Comparison of ENCODE assay signal across 1 cellular context in genomic region chr20:31543966-31544598, GRCh38.
TF ChIP-seq lines count a peak whose summit lies in the region.

No MANE protein-coding gene starts in this region.

TF ChIP-seq in HepG2, 621 proteins besides CTCF, POLR2A, EP300 and RAD21 (continued from another document):
- TF ChIP-seq THAP7 (CRISPR knock-in tag; IDR thresholded peaks at IDR 0.05) (no peak), FLYWCH1 (CRISPR knock-in tag; IDR thresholded peaks at IDR 0.05) (no peak), ZNF20 (CRISPR knock-in tag; IDR thresholded peaks at IDR 0.05) (no peak), FOSL1 (CRISPR knock-in tag; IDR thresholded peaks at IDR 0.05; ENCODE audit: borderline replicate concordance) (0 out of 2 replicates have a peak, but pooled peaks have one; percentile 27), ZEB1 (IDR thresholded peaks at IDR 0.05; ENCODE audit: insufficient replicate concordance, low read depth) (no peak), RBM22 (optimal IDR thresholded peaks at IDR 0.05; ENCODE audit: low read length) (peak; percentile 56), KAT2B (IDR thresholded peaks at IDR 0.05; ENCODE audit: borderline replicate concordance, low read depth, low read length) (no peak), MAFK (conservative IDR thresholded peaks at IDR 0.05 in 1 of 2, IDR thresholded peaks at IDR 0.05 in 1 of 2; ENCODE audit: low read length in 2 of 2) (peak in 1 of 2 experiments; percentile 1; a peak in 2 of 4 replicates), ELK4 (CRISPR knock-in tag; IDR thresholded peaks at IDR 0.05; ENCODE audit: borderline replicate concordance) (0 out of 2 replicates have a peak, but pooled peaks have one; percentile 36), ZNF281 (CRISPR knock-in tag; IDR thresholded peaks at IDR 0.05; ENCODE audit: borderline replicate concordance) (no peak), POLR2G (IDR thresholded peaks at IDR 0.05; ENCODE audit: low read depth, low read length) (peak; percentile 25; the same call in 1 of the 2 replicates), ZFP1 (CRISPR knock-in tag; IDR thresholded peaks at IDR 0.05) (no peak), ZNF629 (CRISPR knock-in tag; conservative IDR thresholded peaks at IDR 0.05) (peak; percentile 87), ZNF639 (CRISPR knock-in tag; conservative IDR thresholded peaks at IDR 0.05) (no peak), ZBTB26 (CRISPR knock-in tag; IDR thresholded peaks at IDR 0.05; ENCODE audit: borderline replicate concordance) (no peak), RORA (CRISPR knock-in tag; IDR thresholded peaks at IDR 0.05) (no peak), RNF219 (CRISPR knock-in tag; IDR thresholded peaks at IDR 0.05) (no peak), ISL2 (CRISPR knock-in tag; IDR thresholded peaks at IDR 0.05) (0 out of 2 replicates have a peak, but pooled peaks have one; percentile 35), ZNF430 (CRISPR knock-in tag; IDR thresholded peaks at IDR 0.05) (no peak), MLLT10 (CRISPR knock-in tag; IDR thresholded peaks at IDR 0.05) (peak; percentile 62; the same call in 1 of the 2 replicates), ZNF143 (CRISPR knock-in tag; IDR thresholded peaks at IDR 0.05) (0 out of 2 replicates have a peak, but pooled peaks have one; percentile 42), ZNF773 (CRISPR knock-in tag; IDR thresholded peaks at IDR 0.05; ENCODE audit: borderline replicate concordance) (0 out of 2 replicates have a peak, but pooled peaks have one; percentile 26), PAWR (CRISPR knock-in tag; IDR thresholded peaks at IDR 0.05; ENCODE audit: borderline replicate concordance) (no peak), MED13 (CRISPR knock-in tag; IDR thresholded peaks at IDR 0.05) (0 out of 2 replicates have a peak, but pooled peaks have one; percentile 26)
